In the genomic region with DNA sequence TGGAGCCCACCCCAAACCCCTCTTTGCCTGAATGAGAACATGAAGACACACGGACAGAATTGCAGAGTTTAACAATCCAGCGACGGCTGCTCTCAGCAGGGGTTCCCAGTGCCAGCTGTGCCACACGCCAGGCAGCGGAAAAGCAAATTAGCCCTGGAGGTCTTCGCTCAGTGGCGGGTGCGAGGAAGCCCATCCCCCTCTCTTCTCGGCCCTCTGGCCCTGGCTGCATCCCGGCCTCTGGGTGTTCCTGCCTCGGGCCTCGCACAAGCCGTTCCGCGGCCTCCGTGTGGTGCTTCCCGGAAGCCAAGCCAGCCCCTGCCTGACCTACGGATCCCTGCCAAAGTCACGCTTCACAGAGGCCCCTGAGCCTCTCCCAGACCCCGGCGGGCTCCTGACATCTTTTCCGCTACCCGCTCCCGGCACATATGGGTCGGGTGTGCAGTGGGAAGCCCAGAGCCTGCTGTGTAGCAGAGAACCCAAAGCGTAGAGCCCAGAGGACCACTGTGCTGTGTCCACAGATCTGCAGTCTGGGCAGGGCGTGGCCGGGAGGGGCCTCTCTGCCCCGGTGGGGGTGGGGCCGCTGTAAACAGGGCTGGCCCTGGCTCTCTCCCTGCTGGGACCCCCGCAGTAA, we compare ENCODE assay signal across 23 cellular contexts.
DNase-seq lines count a peak whose midpoint lies in the region; ATAC-seq, FAIRE-seq and TF ChIP-seq lines count a peak whose summit lies in the region.
"Had no signal": no experiment of that assay in that cellular context is flagged by ENCODE, and none has a peak within 500 bp of the region (broad histone marks: within the 10 kb centered on the region; RNA-seq: fewer than 3 reads in every experiment).

No MANE protein-coding gene starts in this region.

- H3K4me3 ChIP-seq in kidney (ENCODE audit: low read length in 2 of 2) (no peak overlapping the region), prostate gland (no peak overlapping the region)
- H3K4me3 ChIP-seq: breast epithelium, gastrocnemius medialis, lung, ovary had no signal

- peaks cover 36% of the 10 kb centered on the region for H3K27me3 ChIP-seq in prostate gland (replicated peaks; ENCODE audit: insufficient read depth)
- H3K27me3 ChIP-seq: ovary had no signal

- peaks cover 0 to 6% (median 0%) of the 10 kb centered on the region in 7 donors for H3K9me3 Mint-ChIP-seq in CD14-positive monocyte
- peaks cover 3% of the 10 kb centered on the region for H3K9me3 Mint-ChIP-seq in stimulated activated memory B cell treated with anti-CD40 and anti-IgM and Interleukin-4, amounts not matched to agents 10 μg/mL and 1 μg/mL and 100 μg/mL, for 72 hours
- H3K9me3 Mint-ChIP-seq: activated CD8-positive, alpha-beta T cell treated with anti-CD3 and anti-CD28 coated beads for 36 hours; activated T-cell treated with anti-CD3 and anti-CD28 coated beads, Interleukin-2, amount 50 U/mL, for 72 hours had no signal

- peaks cover 11 to 53% (median 25%) of the 10 kb centered on the region in 3 donors for H3K27me3 Mint-ChIP-seq in CD14-positive monocyte (ENCODE audit: low read depth in 3 of 3)
- peaks cover 92% of the 10 kb centered on the region for H3K27me3 Mint-ChIP-seq in stimulated activated memory B cell treated with anti-CD40 and anti-IgM and Interleukin-4, amounts not matched to agents 10 μg/mL and 1 μg/mL and 100 μg/mL, for 72 hours

- 24% methylated on average over 31 of the region's 31 CpGs for WGBS in prostate gland

- FAIRE-seq in kidney (lab: Jason Lieb, UNC), result no peak
- FAIRE-seq: GM19239, urothelium cell line had no signal

- no peak overlapping the region for H3K4me3 Mint-ChIP-seq in CD14-positive monocyte
- H3K4me3 Mint-ChIP-seq in stimulated activated memory B cell treated with anti-CD40 and anti-IgM and Interleukin-4, amounts not matched to agents 10 μg/mL and 1 μg/mL and 100 μg/mL, for 72 hours, result no peak overlapping the region
- H3K4me3 Mint-ChIP-seq: activated CD8-positive, alpha-beta T cell treated with anti-CD3 and anti-CD28 coated beads for 36 hours; activated T-cell treated with anti-CD3 and anti-CD28 coated beads, Interleukin-2, amount 50 U/mL, for 72 hours had no signal

- no peak for TF ChIP-seq POLR2A in prostate gland (IDR thresholded peaks at IDR 0.05)

- intact Hi-C loops in CD14-positive monocyte (cut with micrococcal nuclease) (no loop called here), kidney (cut with DNase I) (no loop called here), prostate gland (cut with DNase I) (no loop called here)

- H3K36me3 ChIP-seq in kidney (ENCODE audit: control insufficient read depth in 1 of 2, insufficient read depth in 2 of 2, low read length in 2 of 2) (no peaks in the 10 kb centered on the region), prostate gland (no peaks in the 10 kb centered on the region)
- H3K36me3 ChIP-seq: breast epithelium, gastrocnemius medialis, ovary had no signal

- TF ChIP-seq CTCF in CD14-positive monocyte (IDR thresholded peaks at IDR 0.05) (no peak), kidney (IDR thresholded peaks at IDR 0.05; ENCODE audit: borderline replicate concordance, extremely low read depth, insufficient read depth) (no peak), prostate gland (IDR thresholded peaks at IDR 0.05) (no peak)

- H3K9me3 ChIP-seq in kidney (ENCODE audit: control insufficient read depth in 1 of 2, low read length in 2 of 2) (no peaks in the 10 kb centered on the region), prostate gland (no peaks in the 10 kb centered on the region)
- H3K9me3 ChIP-seq: breast epithelium, gastrocnemius medialis, ovary had no signal

- no peaks in the 10 kb centered on the region for H3K4me1 Mint-ChIP-seq in CD14-positive monocyte
- H3K4me1 Mint-ChIP-seq in stimulated activated memory B cell treated with anti-CD40 and anti-IgM and Interleukin-4, amounts not matched to agents 10 μg/mL and 1 μg/mL and 100 μg/mL, for 72 hours, result peaks cover 25% of the 10 kb centered on the region

- H3K27ac ChIP-seq in kidney (ENCODE audit: low read depth in 2 of 2, low read length in 2 of 2), result no peak overlapping the region
- no peak overlapping the region for H3K27ac ChIP-seq in prostate gland
- H3K27ac ChIP-seq: breast epithelium, epithelial cell of prostate, gastrocnemius medialis, ovary had no signal

- ATAC-seq in stimulated activated memory B cell treated with anti-CD40 and anti-IgM and Interleukin-4, amounts not matched to agents 10 μg/mL and 1 μg/mL and 100 μg/mL, for 72 hours, result no peak
- ATAC-seq: activated CD8-positive, alpha-beta T cell treated with anti-CD3 and anti-CD28 coated beads for 36 hours; activated T-cell treated with anti-CD3 and anti-CD28 coated beads, Interleukin-2, amount 50 U/mL, for 72 hours; gastrocnemius medialis; HCT116 had no signal

- H3K9ac ChIP-seq in kidney (ENCODE audit: low read length in 2 of 2), result no peak overlapping the region

- H3K36me3 Mint-ChIP-seq in CD14-positive monocyte, result no peaks in the 10 kb centered on the region
- H3K36me3 Mint-ChIP-seq in stimulated activated memory B cell treated with anti-CD40 and anti-IgM and Interleukin-4, amounts not matched to agents 10 μg/mL and 1 μg/mL and 100 μg/mL, for 72 hours, result no peaks in the 10 kb centered on the region

- no peak overlapping the region for H3K27ac Mint-ChIP-seq in CD14-positive monocyte
- no peak overlapping the region for H3K27ac Mint-ChIP-seq in stimulated activated memory B cell treated with anti-CD40 and anti-IgM and Interleukin-4, amounts not matched to agents 10 μg/mL and 1 μg/mL and 100 μg/mL, for 72 hours
- H3K27ac Mint-ChIP-seq: activated CD8-positive, alpha-beta T cell treated with anti-CD3 and anti-CD28 coated beads for 36 hours; activated T-cell treated with anti-CD3 and anti-CD28 coated beads, Interleukin-2, amount 50 U/mL, for 72 hours had no signal

- DNase-seq in CD14-positive monocyte (ENCODE audit: low spot score) (peak; percentile 37), DMS153 treated with DMSO at 0.1 percent for 48 hours (lab: John Stamatoyannopoulos, UW; ENCODE audit: unreplicated experiment) (peak; percentile 29), NCI-H524 treated with DMSO at 0.1 percent for 48 hours (lab: John Stamatoyannopoulos, UW) (peak; percentile 12), kidney (peak; percentile 52), prostate gland (ENCODE audit: low spot score) (no peak)
- DNase-seq in stimulated activated CD4-positive, alpha-beta T cell treated with anti-CD3 and anti-CD28 coated beads, Interleukin-2, amount 100 ng/mL, for 48 hours, result no peak
- DNase-seq: activated CD4-positive, CD25-positive, alpha-beta regulatory T cell; activated CD8-positive, alpha-beta T cell treated with anti-CD3 and anti-CD28 coated beads for 36 hours; activated T-cell treated with anti-CD3 and anti-CD28 coated beads, Interleukin-2, amount 50 U/mL, for 72 hours; AML-193; COR-L47; gastrocnemius medialis; NCI-H1436; NCI-H446 treated with DMSO at 0.1 percent for 48 hours; stimulated activated CD4-positive, alpha-beta T cell treated with anti-CD3 and anti-CD28 coated beads, Interleukin-4, amount 100 ng/mL, for 24 hours had no signal

- H3K4me1 ChIP-seq in kidney (ENCODE audit: control insufficient read depth in 1 of 2, insufficient read depth in 1 of 2, low read depth in 1 of 2, low read length in 2 of 2) (no peaks in the 10 kb centered on the region), prostate gland (replicated peaks) (no peaks in the 10 kb centered on the region)
- H3K4me1 ChIP-seq: breast epithelium, gastrocnemius medialis had no signal

Comparison
In these comparisons a context has a peak if more than half of its experiments do, and no peak if none do; other contexts are left out.
1. DNase-seq: peak in CD14-positive monocyte (single experiment), DMS153 treated with DMSO at 0.1 percent for 48 hours (single experiment), NCI-H524 treated with DMSO at 0.1 percent for 48 hours (single experiment) and kidney (single experiment); none in stimulated activated CD4-positive, alpha-beta T cell treated with anti-CD3 and anti-CD28 coated beads, Interleukin-2, amount 100 ng/mL, for 48 hours (0 of 2) and prostate gland (single experiment).